ENCODE assay signal across 1 cellular context in genomic region chr4:98092833-98093439, GRCh38.
TF ChIP-seq lines count a peak whose summit lies in the region.

No MANE protein-coding gene starts in this region.

TF ChIP-seq in endothelial cell of umbilical vein, 7 proteins besides CTCF, POLR2A, EP300 and RAD21:
- TF ChIP-seq MAX (IDR thresholded peaks at IDR 0.05; ENCODE audit: insufficient read depth, insufficient read length) (no peak), MYC (IDR thresholded peaks at IDR 0.05; ENCODE audit: low read depth, low read length) (no peak), EZH2 (IDR thresholded peaks at IDR 0.05; ENCODE audit: borderline replicate concordance, low read depth, low read length, severe bottlenecking) (no peak), JUN (IDR thresholded peaks at IDR 0.05; ENCODE audit: borderline replicate concordance, insufficient read depth, insufficient read length, low read depth) (no peak), POLR2AphosphoS5 (IDR thresholded peaks at IDR 0.05; ENCODE audit: insufficient read depth, low read depth, low read length) (no peak), FOS (IDR thresholded peaks at IDR 0.05; ENCODE audit: borderline replicate concordance, insufficient read depth, low read length) (no peak), GATA2 (IDR thresholded peaks at IDR 0.05; ENCODE audit: insufficient read depth, insufficient read length, low read depth, low read length) (no peak)
